Comparison of ENCODE assay signal across 1 cellular context in genomic region chr13:110023729-110024645, GRCh38.
TF ChIP-seq lines count a peak whose summit lies in the region.

No MANE protein-coding gene starts in this region.

TF ChIP-seq in GM23338, 12 proteins besides CTCF, POLR2A, EP300 and RAD21 (continued from another document):
- TF ChIP-seq, protein P1, sequence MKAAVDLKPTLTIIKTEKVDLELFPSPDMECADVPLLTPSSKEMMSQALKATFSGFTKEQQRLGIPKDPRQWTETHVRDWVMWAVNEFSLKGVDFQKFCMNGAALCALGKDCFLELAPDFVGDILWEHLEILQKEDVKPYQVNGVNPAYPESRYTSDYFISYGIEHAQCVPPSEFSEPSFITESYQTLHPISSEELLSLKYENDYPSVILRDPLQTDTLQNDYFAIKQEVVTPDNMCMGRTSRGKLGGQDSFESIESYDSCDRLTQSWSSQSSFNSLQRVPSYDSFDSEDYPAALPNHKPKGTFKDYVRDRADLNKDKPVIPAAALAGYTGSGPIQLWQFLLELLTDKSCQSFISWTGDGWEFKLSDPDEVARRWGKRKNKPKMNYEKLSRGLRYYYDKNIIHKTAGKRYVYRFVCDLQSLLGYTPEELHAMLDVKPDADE (IDR thresholded peaks at IDR 0.05) = no peak
- no peak for TF ChIP-seq ZNF331 (CRISPR knock-in tag; IDR thresholded peaks at IDR 0.05; ENCODE audit: low read depth)
- TF ChIP-seq POLR2AphosphoS5 (IDR thresholded peaks at IDR 0.05; ENCODE audit: low read depth) = no peak
TF ChIP-seq in GM23338: peak in this region for 0.
